Comparison of ENCODE assay signal across 14 cellular contexts in the genomic region with DNA sequence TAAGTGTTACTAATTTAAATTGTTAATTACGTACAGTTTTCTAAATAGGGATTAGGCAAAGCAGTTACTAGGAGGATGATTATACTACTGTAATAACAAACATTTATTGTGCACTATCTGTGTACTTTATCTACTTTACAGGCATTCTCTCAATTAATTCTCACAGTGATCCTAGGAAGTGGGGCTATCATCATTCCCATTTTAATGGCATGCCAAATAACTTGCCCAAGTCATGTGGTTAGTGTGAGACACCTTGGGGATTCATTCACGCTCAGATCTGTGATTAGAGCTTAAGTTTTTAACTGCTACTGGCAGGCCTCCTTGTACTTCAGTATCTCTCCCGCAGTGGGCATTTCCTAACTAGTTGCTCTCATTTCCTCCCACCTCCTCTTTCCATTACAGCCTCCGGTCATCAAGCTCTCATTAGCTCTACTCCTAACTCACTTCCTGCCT. TPM values are rescaled to one million over a fixed set of nuclear protein-coding genes. Genes with fewer than 3 reads are reported as not detected.
DNase-seq lines count a peak whose midpoint lies in the region; ATAC-seq and TF ChIP-seq lines count a peak whose summit lies in the region.
"Had no signal": no experiment of that assay in that cellular context is flagged by ENCODE, and none has a peak within 500 bp of the region (broad histone marks: within the 10 kb centered on the region; RNA-seq: fewer than 3 reads in every experiment).

No MANE protein-coding gene starts in this region.

- TF ChIP-seq POLR2A in uterus (IDR thresholded peaks at IDR 0.05), result no peak
- TF ChIP-seq POLR2A in adrenal gland (IDR thresholded peaks at IDR 0.05), result no peak

- 61 to 82% (median 73%) methylated on average over 4 of the region's 4 CpGs for WGBS in adrenal gland, 4 donors

- peak overlapping the region; percentile 66 for H3K4me3 ChIP-seq in adipocyte (ENCODE audit: low read length)
- H3K4me3 ChIP-seq in fibroblast of the aortic adventitia (ENCODE audit: low read depth, low read length), result no peak overlapping the region
- no peak overlapping the region for H3K4me3 ChIP-seq in subcutaneous abdominal adipose tissue (ENCODE audit: low read depth in 1 of 5, low read length in 5 of 5)
- no peak overlapping the region for H3K4me3 ChIP-seq in uterus
- H3K4me3 ChIP-seq in adrenal gland, result no peak overlapping the region

- H3K4me3 Mint-ChIP-seq in activated T-helper 17 cell treated with anti-CD3 and anti-CD28 coated beads, Interleukin-2, amount 50 U/mL, for 72 hours, result no peak overlapping the region
- H3K4me3 Mint-ChIP-seq: activated CD8-positive, alpha-beta T cell treated with anti-CD3 and anti-CD28 coated beads, Interleukin-2, amount 10 ng/mL, durations not matched to agents 7 days and 5 days; effector memory CD8-positive, alpha-beta T cell had no signal

- ATAC-seq in activated T-helper 17 cell treated with anti-CD3 and anti-CD28 coated beads, Interleukin-2, amount 50 U/mL, for 72 hours (replicated peaks), result no peak
- ATAC-seq: activated CD8-positive, alpha-beta T cell treated with anti-CD3 and anti-CD28 coated beads, Interleukin-2, amount 10 ng/mL, durations not matched to agents 7 days and 5 days; activated naive CD4-positive, alpha-beta T cell treated with anti-CD3 and anti-CD28 coated beads, Interleukin-2, amount 50 U/mL, for 72 hours; effector memory CD8-positive, alpha-beta T cell had no signal

- no peaks in the 10 kb centered on the region for H3K9me3 Mint-ChIP-seq in activated T-helper 17 cell treated with anti-CD3 and anti-CD28 coated beads, Interleukin-2, amount 50 U/mL, for 72 hours
- H3K9me3 Mint-ChIP-seq: activated naive CD4-positive, alpha-beta T cell treated with anti-CD3 and anti-CD28 coated beads, Interleukin-2, amount 50 U/mL, for 72 hours; effector memory CD8-positive, alpha-beta T cell had no signal

- peaks cover 8% of the 10 kb centered on the region for H3K4me1 Mint-ChIP-seq in activated T-helper 17 cell treated with anti-CD3 and anti-CD28 coated beads, Interleukin-2, amount 50 U/mL, for 72 hours

- no peak overlapping the region for H3K27ac Mint-ChIP-seq in activated T-helper 17 cell treated with anti-CD3 and anti-CD28 coated beads, Interleukin-2, amount 50 U/mL, for 72 hours
- H3K27ac Mint-ChIP-seq: activated CD8-positive, alpha-beta T cell treated with anti-CD3 and anti-CD28 coated beads, Interleukin-2, amount 10 ng/mL, durations not matched to agents 7 days and 5 days; activated naive CD4-positive, alpha-beta T cell treated with anti-CD3 and anti-CD28 coated beads, Interleukin-2, amount 50 U/mL, for 72 hours; effector memory CD8-positive, alpha-beta T cell had no signal

- H3K9ac ChIP-seq in adipocyte (ENCODE audit: low read length) (peak overlapping the region; percentile 85), subcutaneous abdominal adipose tissue (ENCODE audit: low read length in 5 of 5) (peak overlapping the region in 3 of 5 donors; percentile 3 to 43 (median 27))

- no peak for TF ChIP-seq CTCF in fibroblast of the aortic adventitia (IDR thresholded peaks at IDR 0.05; ENCODE audit: insufficient read depth, low read length)
- no peak for TF ChIP-seq CTCF in uterus (IDR thresholded peaks at IDR 0.05)
- no peak for TF ChIP-seq CTCF in adrenal gland (IDR thresholded peaks at IDR 0.05)

- H3K36me3 Mint-ChIP-seq in activated T-helper 17 cell treated with anti-CD3 and anti-CD28 coated beads, Interleukin-2, amount 50 U/mL, for 72 hours (ENCODE audit: low read depth), result no peaks in the 10 kb centered on the region
- H3K36me3 Mint-ChIP-seq: activated naive CD4-positive, alpha-beta T cell treated with anti-CD3 and anti-CD28 coated beads, Interleukin-2, amount 50 U/mL, for 72 hours had no signal

- H3K27me3 Mint-ChIP-seq in activated T-helper 17 cell treated with anti-CD3 and anti-CD28 coated beads, Interleukin-2, amount 50 U/mL, for 72 hours, result peaks cover 6% of the 10 kb centered on the region

- DNase-seq in HT-29 (ENCODE audit: low spot score) (peak; percentile 7), adipocyte (ENCODE audit: low read depth) (no peak), fibroblast of the aortic adventitia (ENCODE audit: low read depth) (peak; percentile 44), uterus (no peak), activated gamma-delta T cell treated with Interleukin-2 at 50 U/mL for 16 hours (no peak), adrenal gland (no peak)
- DNase-seq: activated CD8-positive, alpha-beta T cell treated with anti-CD3 and anti-CD28 coated beads, Interleukin-2, amount 10 ng/mL, durations not matched to agents 7 days and 5 days; effector memory CD8-positive, alpha-beta T cell; NCI-H1436 treated with DMSO at 0.1 percent for 48 hours; NCI-H748 treated with DMSO at 0.1 percent for 48 hours had no signal

- peak overlapping the region; percentile 90 for H3K27ac ChIP-seq in subcutaneous abdominal adipose tissue (ENCODE audit: low read depth, low read length)
- peak overlapping the region in 1 of 2 donors; percentile 69 for H3K27ac ChIP-seq in uterus
- H3K27ac ChIP-seq in adrenal gland, result peak overlapping the region in 2 of 5 donors; percentile 59 to 81

- H3K36me3 ChIP-seq in adipocyte (ENCODE audit: control insufficient read depth, insufficient read depth, low read length, severe bottlenecking) (no peaks in the 10 kb centered on the region), subcutaneous abdominal adipose tissue (ENCODE audit: control insufficient read depth in 5 of 5, insufficient read depth in 5 of 5, low read length in 5 of 5) (no peaks in the 10 kb centered on the region), uterus (no peaks in the 10 kb centered on the region), adrenal gland (replicated peaks in 1 of 2) (no peaks in the 10 kb centered on the region)

- intact Hi-C loops in uterus (cut with DNase I; ENCODE audit: low total_unique reads) (no loop called here), adrenal gland (cut with DNase I) (no loop called here)

- no peaks in the 10 kb centered on the region for H3K27me3 ChIP-seq in adipocyte (replicated peaks; ENCODE audit: control insufficient read depth, insufficient read depth, low read length)
- H3K27me3 ChIP-seq in subcutaneous abdominal adipose tissue (ENCODE audit: control insufficient read depth in 5 of 5, insufficient read depth in 4 of 5, low read length in 5 of 5), result no peaks in the 10 kb centered on the region
- no peaks in the 10 kb centered on the region for H3K27me3 ChIP-seq in uterus
- H3K27me3 ChIP-seq in adrenal gland, result no peaks in the 10 kb centered on the region

- H3K9me3 ChIP-seq in adipocyte (ENCODE audit: control insufficient read depth, low read length) (no peaks in the 10 kb centered on the region), subcutaneous abdominal adipose tissue (ENCODE audit: control insufficient read depth in 5 of 5, low read length in 5 of 5) (peaks cover 0 to 4% (median 0%) of the 10 kb centered on the region in 5 donors), uterus (no peaks in the 10 kb centered on the region), adrenal gland (replicated peaks in 1 of 3) (no peaks in the 10 kb centered on the region)

- peaks cover 65% of the 10 kb centered on the region for H3K4me1 ChIP-seq in adipocyte (ENCODE audit: control insufficient read depth, insufficient read depth, low read length)
- H3K4me1 ChIP-seq in subcutaneous abdominal adipose tissue (ENCODE audit: control insufficient read depth in 5 of 5, insufficient read depth in 5 of 5, low read length in 5 of 5), result peaks cover 10 to 50% (median 40%) of the 10 kb centered on the region in 5 donors
- H3K4me1 ChIP-seq in uterus, result peaks cover 6 to 11% of the 10 kb centered on the region in 2 donors
- H3K4me1 ChIP-seq in adrenal gland (replicated peaks in 1 of 2), result peaks cover 18 to 33% of the 10 kb centered on the region in 2 donors

RNA-seq across cellular contexts. Expression of a gene that starts 11.5 kb away (rescaled TPM):
- total RNA-seq in HT-29 (2014; rRNA removed; shearing (Covaris generic)), result 39.4 and 49.4 TPM in 2 replicates
- total RNA-seq in fibroblast of the aortic adventitia (ENCODE audit: low replicate concordance), result 68.6 and 164 TPM in 2 replicates
- 10 to 100 TPM; 14.4 to 80.2 (median 43.7) TPM for total RNA-seq in uterus
- total RNA-seq in activated T-helper 17 cell treated with anti-CD3 and anti-CD28 coated beads, Interleukin-2, amount 50 U/mL, for 72 hours, result 10 to 100 TPM in 1 of 2 donors, 1 to 10 TPM in 1; 9.4 to 21.0 TPM
- 10 to 100 TPM; 14.5 to 64.7 (median 30.6) TPM for total RNA-seq in adrenal gland
- 10 to 100 TPM in 2 of 3 donors, 1 to 10 TPM in 1; 2.1 to 30.7 (median 30.4) TPM for polyA plus RNA-seq in adrenal gland

RNA-seq across cellular contexts. Expression of a gene that starts 36.0 kb away (rescaled TPM):
- total RNA-seq in HT-29 (2014; rRNA removed; shearing (Covaris generic)), result not detected in 2 replicates
- total RNA-seq in fibroblast of the aortic adventitia (ENCODE audit: low replicate concordance), result 0.27 TPM in 1 of 2 replicates, not detected in the other
- 1 to 10 TPM in 1 of 4 donors, under 1 TPM in 1, not detected in 2; 0.30 to 3.9 TPM for total RNA-seq in uterus
- total RNA-seq in activated T-helper 17 cell treated with anti-CD3 and anti-CD28 coated beads, Interleukin-2, amount 50 U/mL, for 72 hours, result not detected
- 1 to 10 TPM in 1 of 8 donors, under 1 TPM in 1, not detected in 6; 0.14 to 4.3 TPM for total RNA-seq in adrenal gland
- under 1 TPM in 1 of 3 donors, not detected in 2; 0.27 TPM for polyA plus RNA-seq in adrenal gland
- total RNA-seq: activated CD8-positive, alpha-beta T cell treated with anti-CD3 and anti-CD28 coated beads, Interleukin-2, amount 10 ng/mL, durations not matched to agents 7 days and 5 days; activated naive CD4-positive, alpha-beta T cell treated with anti-CD3 and anti-CD28 coated beads, Interleukin-2, amount 50 U/mL, for 72 hours; HepG2 had no signal
- polyA plus RNA-seq: HepG2 had no signal

RNA-seq across cellular contexts. Expression of a gene that starts 49.4 kb away (rescaled TPM):
- 183 and 213 TPM in 2 replicates for total RNA-seq in HT-29 (2014; rRNA removed; shearing (Covaris generic))
- total RNA-seq in fibroblast of the aortic adventitia (ENCODE audit: low replicate concordance), result 86.9 and 120 TPM in 2 replicates
- total RNA-seq in uterus, result 1,000 to 10,000 TPM in 3 of 4 donors, 100 to 1,000 TPM in 1; 913 to 2,516 (median 1,349) TPM
- total RNA-seq in activated T-helper 17 cell treated with anti-CD3 and anti-CD28 coated beads, Interleukin-2, amount 50 U/mL, for 72 hours, result 10 to 100 TPM; 25.0 to 51.1 TPM
- 100 to 1,000 TPM in 5 of 8 donors, 10 to 100 TPM in 3; 67.6 to 470 (median 200) TPM for total RNA-seq in adrenal gland
- polyA plus RNA-seq in adrenal gland, result 100 to 1,000 TPM in 2 of 3 donors, 10 to 100 TPM in 1; 85.6 to 159 (median 156) TPM

RNA-seq across cellular contexts. Expression of a gene that starts 58.4 kb away (rescaled TPM):
- total RNA-seq in HT-29 (2014; rRNA removed; shearing (Covaris generic)), result 216 and 238 TPM in 2 replicates
- total RNA-seq in fibroblast of the aortic adventitia (ENCODE audit: low replicate concordance), result not detected in 2 replicates
- 1 to 10 TPM in 1 of 4 donors, under 1 TPM in 2, not detected in 1; 0.26 to 4.8 (median 0.29) TPM for total RNA-seq in uterus
- not detected for total RNA-seq in activated T-helper 17 cell treated with anti-CD3 and anti-CD28 coated beads, Interleukin-2, amount 50 U/mL, for 72 hours
- total RNA-seq in adrenal gland, result under 1 TPM in 2 of 8 donors, not detected in 6; 0.54 to 0.61 TPM
- under 1 TPM in 2 of 3 donors, not detected in 1; 0.08 to 0.17 TPM for polyA plus RNA-seq in adrenal gland
- total RNA-seq: activated CD8-positive, alpha-beta T cell treated with anti-CD3 and anti-CD28 coated beads, Interleukin-2, amount 10 ng/mL, durations not matched to agents 7 days and 5 days; activated naive CD4-positive, alpha-beta T cell treated with anti-CD3 and anti-CD28 coated beads, Interleukin-2, amount 50 U/mL, for 72 hours had no signal

Comparison
In these comparisons a context has a peak if more than half of its experiments do, and no peak if none do; other contexts are left out.
1. DNase-seq: peak in HT-29 (single experiment) and fibroblast of the aortic adventitia (single experiment); none in adipocyte (single experiment), uterus (0 of 2), activated gamma-delta T cell treated with Interleukin-2 at 50 U/mL for 16 hours (single experiment) and adrenal gland (0 of 7).